8 cellular contexts compared by ENCODE assay signal in the genomic region with DNA sequence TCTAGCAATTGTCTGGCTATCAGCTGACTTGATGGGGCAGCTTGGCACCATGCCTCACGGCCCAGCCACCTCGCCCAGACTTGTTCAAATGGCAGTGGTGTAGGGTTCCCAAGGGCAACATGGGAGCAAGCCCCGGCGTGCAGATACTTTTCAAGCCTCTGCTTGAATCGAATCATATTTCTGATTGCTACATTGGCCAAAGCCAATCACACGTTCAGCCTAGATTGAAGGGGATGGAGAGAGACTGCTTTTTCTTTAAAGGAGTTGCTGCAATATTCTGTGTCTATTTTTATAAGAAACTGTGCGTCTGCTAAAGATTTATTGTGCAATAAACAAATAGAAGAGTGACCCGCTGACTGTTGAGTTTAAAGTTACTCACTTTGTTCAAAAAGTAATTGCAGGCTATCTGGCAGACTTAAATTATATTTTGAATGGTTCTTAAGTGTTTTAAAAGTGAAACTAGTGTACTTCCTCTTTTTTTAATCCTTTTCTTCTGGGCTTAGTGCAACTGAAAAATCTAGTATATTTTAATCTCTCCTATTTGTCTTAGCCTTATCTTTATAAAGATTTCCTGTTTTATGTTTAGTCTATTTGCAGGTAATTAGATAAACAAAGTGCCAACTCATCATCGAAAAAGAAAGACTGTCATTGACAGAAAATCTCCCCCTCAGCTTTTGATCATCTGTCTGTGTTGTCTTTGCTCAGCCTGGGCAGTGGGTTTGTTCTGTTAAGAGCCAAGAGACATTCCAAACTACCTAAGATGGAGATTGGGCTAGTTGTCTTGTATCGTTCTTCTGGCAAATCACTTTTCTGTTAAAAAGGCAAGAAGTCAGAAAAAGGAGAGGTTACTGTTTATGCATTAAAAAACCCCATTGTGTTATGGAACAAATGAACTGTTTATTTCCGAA.
DNase-seq lines count a peak whose midpoint lies in the region; TF ChIP-seq lines count a peak whose summit lies in the region.

No MANE protein-coding gene starts in this region.

- peak overlapping the region; percentile 67 for H3K27ac ChIP-seq in VCaP

- peak overlapping the region; percentile 3 for H3K27ac Mint-ChIP-seq in mesothelial cell of epicardium

- peak overlapping the region; percentile 10 for H3K4me3 Mint-ChIP-seq in mesothelial cell of epicardium

- no peaks in the 10 kb centered on the region for H3K27me3 Mint-ChIP-seq in mesothelial cell of epicardium (ENCODE audit: low read depth)

- no peak for TF ChIP-seq CTCF in GM20000 (IDR thresholded peaks at IDR 0.05; ENCODE audit: extremely low read depth, missing control alignments)
- no peak for TF ChIP-seq CTCF in VCaP (conservative IDR thresholded peaks at IDR 0.05)
- no peak for TF ChIP-seq CTCF in mesothelial cell of epicardium (IDR thresholded peaks at IDR 0.05; ENCODE audit: unreplicated experiment)

- peak; percentile 55 for DNase-seq in AG08395 (ENCODE audit: low spot score)
- peak; percentile 18 for DNase-seq in GM20000 (ENCODE audit: low spot score)
- DNase-seq in MV-4-11 (lab: John Stamatoyannopoulos, UW), result peak; percentile 97
- no peak for DNase-seq in mesothelial cell of epicardium (ENCODE audit: low spot score in 2 of 2, unreplicated experiment in 2 of 2)
- DNase-seq in GDM1 (lab: John Stamatoyannopoulos, UW), result no peak
- no peak for DNase-seq in T-helper 9 cell
- no peak for DNase-seq in NCI-H1092 (lab: John Stamatoyannopoulos, UW)

- H3K9me3 Mint-ChIP-seq in mesothelial cell of epicardium, result peaks cover 19% of the 10 kb centered on the region

- H3K36me3 Mint-ChIP-seq in mesothelial cell of epicardium, result peaks cover 6% of the 10 kb centered on the region

- H3K4me1 Mint-ChIP-seq in mesothelial cell of epicardium, result peaks cover 22% of the 10 kb centered on the region

Comparison
In these comparisons a context has a peak if more than half of its experiments do, and no peak if none do; other contexts are left out.
1. DNase-seq: peak in AG08395 (single experiment), GM20000 (single experiment) and MV-4-11 (single experiment); none in mesothelial cell of epicardium (0 of 2), GDM1 (single experiment), T-helper 9 cell (single experiment) and NCI-H1092 (single experiment).